Comparison of ENCODE assay signal across 14 cellular contexts in genomic region chr10:4285121-4285520, GRCh38.
DNase-seq lines count a peak whose midpoint lies in the region; ATAC-seq and TF ChIP-seq lines count a peak whose summit lies in the region.
"Had no signal": no experiment of that assay in that cellular context is flagged by ENCODE, and none has a peak within 500 bp of the region (broad histone marks: within the 10 kb centered on the region; RNA-seq: fewer than 3 reads in every experiment).

No MANE protein-coding gene starts in this region.

- POLR2A ChIA-PET in OCI-LY7 (lab: Charles Lee), result no interaction called here

- in situ Hi-C loops in astrocyte of the spinal cord (cut with HindIII; ENCODE audit: low sequenced_read_pairs), result no loop called here
- in situ Hi-C loops in GM23248 (cut with MboI), result no loop called here

- H3K36me3 ChIP-seq in left ventricle myocardium inferior (no peaks in the 10 kb centered on the region), sigmoid colon (no peaks in the 10 kb centered on the region), OCI-LY7 (ENCODE audit: insufficient read depth, low read length) (no peaks in the 10 kb centered on the region), GM23248 (ENCODE audit: low read depth) (no peaks in the 10 kb centered on the region)

- H3K9me3 ChIP-seq in left ventricle myocardium inferior (replicated peaks) (no peaks in the 10 kb centered on the region), sigmoid colon (no peaks in the 10 kb centered on the region), OCI-LY7 (ENCODE audit: low read length) (no peaks in the 10 kb centered on the region), GM23248 (ENCODE audit: low read depth) (no peaks in the 10 kb centered on the region)

- no peak overlapping the region for H3K4me3 Mint-ChIP-seq in activated T-helper 1 cell treated with anti-CD3 and anti-CD28 coated beads, Interleukin-12 subunit alpha, Interleukin-12 subunit beta, Interleukin-2, Interleukin-4 antibody, amounts not matched to agents 30 ng/mL and 10 ng/mL and 1 ng/mL, durations not matched to agents 14 hours and 24 hours and 36 hours
- H3K4me3 Mint-ChIP-seq: nephron had no signal

- intact Hi-C loops in left ventricle myocardium inferior (cut with micrococcal nuclease) (no loop called here), Right ventricle myocardium inferior (cut with DNase I) (no loop called here), sigmoid colon (cut with DNase I) (no loop called here), OCI-LY7 (cut with micrococcal nuclease; ENCODE audit: unreplicated experiment) (no loop called here)
- intact Hi-C loops in activated T-helper 1 cell treated with anti-CD3 and anti-CD28 coated beads, Interleukin-12 subunit alpha, Interleukin-12 subunit beta, Interleukin-2, Interleukin-4 antibody, amounts not matched to agents 30 ng/mL and 10 ng/mL and 1 ng/mL, durations not matched to agents 14 hours and 24 hours and 36 hours (cut with micrococcal nuclease), result no loop called here

- H3F3A ChIP-seq in GM23248 (ENCODE audit: insufficient read depth), result peaks cover 7% of the 10 kb centered on the region; the same call in 1 of the 2 replicates

- H3K4me1 Mint-ChIP-seq in activated T-helper 1 cell treated with anti-CD3 and anti-CD28 coated beads, Interleukin-12 subunit alpha, Interleukin-12 subunit beta, Interleukin-2, Interleukin-4 antibody, amounts not matched to agents 30 ng/mL and 10 ng/mL and 1 ng/mL, durations not matched to agents 14 hours and 24 hours and 36 hours (ENCODE audit: low read depth), result peaks cover 11% of the 10 kb centered on the region

- H2AFZ ChIP-seq in OCI-LY7 (ENCODE audit: low read length) (no peak overlapping the region), GM23248 (no peak overlapping the region)

- no peak for TF ChIP-seq POLR2A in sigmoid colon (IDR thresholded peaks at IDR 0.05)

- H3K27ac Mint-ChIP-seq in activated T-helper 1 cell treated with anti-CD3 and anti-CD28 coated beads, Interleukin-12 subunit alpha, Interleukin-12 subunit beta, Interleukin-2, Interleukin-4 antibody, amounts not matched to agents 30 ng/mL and 10 ng/mL and 1 ng/mL, durations not matched to agents 14 hours and 24 hours and 36 hours, result no peak overlapping the region

- DNase-seq in left ventricle myocardium inferior, result no peak
- DNase-seq in Right ventricle myocardium inferior (ENCODE audit: missing footprints), result no peak
- DNase-seq in astrocyte of the spinal cord (ENCODE audit: low read depth, low spot score), result peak; percentile 25
- no peak for DNase-seq in sigmoid colon
- DNase-seq in OCI-LY7 (ENCODE audit: low spot score), result no peak
- DNase-seq in GM23248, result no peak
- no peak for DNase-seq in activated T-helper 1 cell treated with anti-CD3 and anti-CD28 coated beads, Interleukin-12 subunit alpha, Interleukin-12 subunit beta, Interleukin-2, Interleukin-4 antibody, amounts not matched to agents 30 ng/mL and 10 ng/mL and 1 ng/mL, durations not matched to agents 14 hours and 24 hours and 36 hours (ENCODE audit: low spot score)
- DNase-seq: effector CD8-positive, alpha-beta T cell; Kasumi-1; NCI-H187 treated with DMSO at 0.1 percent for 48 hours; NCI-H748 treated with DMSO at 0.1 percent for 48 hours; Right ventricle myocardium superior had no signal

- no peaks in the 10 kb centered on the region for H3K79me2 ChIP-seq in OCI-LY7 (ENCODE audit: insufficient read depth, low read depth, low read length)
- no peaks in the 10 kb centered on the region for H3K79me2 ChIP-seq in GM23248 (ENCODE audit: insufficient read depth)

- H3K4me3 ChIP-seq in left ventricle myocardium inferior (no peak overlapping the region), astrocyte of the spinal cord (ENCODE audit: low read depth, low read length) (no peak overlapping the region), sigmoid colon (no peak overlapping the region), OCI-LY7 (ENCODE audit: low read depth, low read length, poor library complexity, severe bottlenecking) (no peak overlapping the region), GM23248 (no peak overlapping the region)

- WGBS in sigmoid colon, 2 donors, result 66 to 86% methylated on average over 6 of the region's 6 CpGs
- 85 to 89% methylated on average over 6 of the region's 6 CpGs for WGBS in GM23248 (ENCODE audit: low coverage in 1 of 2, low lambda C conversion rate in 2 of 2, missing lambda C conversion rate in 2 of 2), 2 experiments

- CTCF ChIA-PET in OCI-LY7 (lab: Charles Lee; ENCODE audit: unreplicated experiment), result no interaction called here

- no peak overlapping the region for H3K9ac ChIP-seq in GM23248

- peaks cover 44% of the 10 kb centered on the region for H3K4me1 ChIP-seq in left ventricle myocardium inferior
- peaks cover 0 to 45% (median 44%) of the 10 kb centered on the region in 4 donors for H3K4me1 ChIP-seq in sigmoid colon
- no peaks in the 10 kb centered on the region for H3K4me1 ChIP-seq in OCI-LY7 (ENCODE audit: insufficient read depth, low read length, poor library complexity, severe bottlenecking)
- peaks cover 29% of the 10 kb centered on the region for H3K4me1 ChIP-seq in GM23248 (ENCODE audit: insufficient read depth)

- peaks cover 7% of the 10 kb centered on the region for H3K27me3 Mint-ChIP-seq in activated T-helper 1 cell treated with anti-CD3 and anti-CD28 coated beads, Interleukin-12 subunit alpha, Interleukin-12 subunit beta, Interleukin-2, Interleukin-4 antibody, amounts not matched to agents 30 ng/mL and 10 ng/mL and 1 ng/mL, durations not matched to agents 14 hours and 24 hours and 36 hours (ENCODE audit: insufficient read depth)

- BruUV-seq in OCI-LY7 (replicated peaks; lab: Mats Ljungman, UMichigan), result no TSS peak

- H4K20me1 ChIP-seq in OCI-LY7 (ENCODE audit: insufficient read depth, low read length) (no peaks in the 10 kb centered on the region), GM23248 (ENCODE audit: insufficient read depth) (no peaks in the 10 kb centered on the region)

- no peak for TF ChIP-seq CTCF in left ventricle myocardium inferior (IDR thresholded peaks at IDR 0.05; ENCODE audit: borderline replicate concordance)
- no peak for TF ChIP-seq CTCF in astrocyte of the spinal cord (IDR thresholded peaks at IDR 0.05; ENCODE audit: low read depth, low read length)
- no peak for TF ChIP-seq CTCF in sigmoid colon (IDR thresholded peaks at IDR 0.05)
- no peak for TF ChIP-seq CTCF in OCI-LY7 (conservative IDR thresholded peaks at IDR 0.05; ENCODE audit: low read length)

- H3K4me2 ChIP-seq in OCI-LY7 (ENCODE audit: low read length) (no peak overlapping the region), GM23248 (ENCODE audit: unreplicated experiment) (no peak overlapping the region)

- no peaks in the 10 kb centered on the region for H3K9me2 ChIP-seq in OCI-LY7 (ENCODE audit: insufficient read depth, low read length)
- no peaks in the 10 kb centered on the region for H3K9me2 ChIP-seq in GM23248 (ENCODE audit: insufficient read depth)

- TF ChIP-seq EP300 in sigmoid colon (IDR thresholded peaks at IDR 0.05), result no peak

- no peaks in the 10 kb centered on the region for H3K27me3 ChIP-seq in left ventricle myocardium inferior (ENCODE audit: low read depth)
- H3K27me3 ChIP-seq in sigmoid colon, result no peaks in the 10 kb centered on the region
- no peaks in the 10 kb centered on the region for H3K27me3 ChIP-seq in GM23248 (replicated peaks; ENCODE audit: insufficient read depth)

- H3K27ac ChIP-seq in left ventricle myocardium inferior (replicated peaks) (peak overlapping the region; percentile 82), sigmoid colon (peak overlapping the region; percentile 68 to 88 (median 75)), OCI-LY7 (ENCODE audit: low read depth, low read length, poor library complexity, severe bottlenecking) (no peak overlapping the region), GM23248 (no peak overlapping the region)

- H3K36me3 Mint-ChIP-seq in activated T-helper 1 cell treated with anti-CD3 and anti-CD28 coated beads, Interleukin-12 subunit alpha, Interleukin-12 subunit beta, Interleukin-2, Interleukin-4 antibody, amounts not matched to agents 30 ng/mL and 10 ng/mL and 1 ng/mL, durations not matched to agents 14 hours and 24 hours and 36 hours (ENCODE audit: low read depth), result no peaks in the 10 kb centered on the region

- H3K9me3 Mint-ChIP-seq in activated T-helper 1 cell treated with anti-CD3 and anti-CD28 coated beads, Interleukin-12 subunit alpha, Interleukin-12 subunit beta, Interleukin-2, Interleukin-4 antibody, amounts not matched to agents 30 ng/mL and 10 ng/mL and 1 ng/mL, durations not matched to agents 14 hours and 24 hours and 36 hours, result no peaks in the 10 kb centered on the region
- H3K9me3 Mint-ChIP-seq: nephron had no signal

- ATAC-seq in Right ventricle myocardium inferior (no peak), GM19035 (IDR thresholded peaks at IDR 0.05; ENCODE audit: unreplicated experiment) (no peak)

Comparison
In these comparisons a context has a peak if more than half of its experiments do, and no peak if none do; other contexts are left out.
1. H3K27ac ChIP-seq: peak in left ventricle myocardium inferior (single experiment) and sigmoid colon (4 of 4); none in OCI-LY7 (single experiment) and GM23248 (single experiment).